Comparison of ENCODE assay signal across 9 cellular contexts in genomic region chr19:49340069-49340864, GRCh38. TPM values are rescaled to one million over a fixed set of nuclear protein-coding genes. Genes with fewer than 3 reads are reported as not detected.
DNase-seq lines count a peak whose midpoint lies in the region; ATAC-seq, FAIRE-seq and TF ChIP-seq lines count a peak whose summit lies in the region.
"Had no signal": no experiment of that assay in that cellular context is flagged by ENCODE, and none has a peak within 500 bp of the region (broad histone marks: within the 10 kb centered on the region; RNA-seq: fewer than 3 reads in every experiment).

No MANE protein-coding gene starts in this region.

- TF ChIP-seq RAD21 in H1 (IDR thresholded peaks at IDR 0.05 in 1 of 2, conservative IDR thresholded peaks at IDR 0.05 in 1 of 2; ENCODE audit: low read depth in 2 of 2, low read length in 2 of 2): no peak

- H2BK5ac ChIP-seq in H1 (ENCODE audit: low read depth, low read length): no peak overlapping the region

- peak overlapping the region; percentile 66 for H3K27ac Mint-ChIP-seq in activated CD4-positive, alpha-beta T cell treated with anti-CD3 and anti-CD28 coated beads, Interleukin-2, amount 10 ng/mL, durations not matched to agents 7 days and 5 days
- peak overlapping the region; percentile 48 to 90 for H3K27ac Mint-ChIP-seq in natural killer cell treated with Interleukin-12 subunit alpha and Interleukin-12 subunit beta and Interleukin-15 and Interleukin-18, amount 100 ng/mL, for 72 hours

- no peak overlapping the region for H2BK15ac ChIP-seq in H1 (ENCODE audit: low read length)

- H3K56ac ChIP-seq in H1 (replicated peaks; ENCODE audit: insufficient read length, low read depth, low read length): no peak overlapping the region

- peak; percentile 56 for ATAC-seq in HG02852 (IDR thresholded peaks at IDR 0.05; ENCODE audit: unreplicated experiment)
- peak in 1 of 2 donors; percentile 40 for ATAC-seq in natural killer cell treated with Interleukin-12 subunit alpha and Interleukin-12 subunit beta and Interleukin-15 and Interleukin-18, amount 100 ng/mL, for 72 hours

- peaks cover 41% of the 10 kb centered on the region for H3K4me1 Mint-ChIP-seq in activated CD4-positive, alpha-beta T cell treated with anti-CD3 and anti-CD28 coated beads, Interleukin-2, amount 10 ng/mL, durations not matched to agents 7 days and 5 days
- peaks cover 51 to 61% of the 10 kb centered on the region in 2 donors for H3K4me1 Mint-ChIP-seq in natural killer cell treated with Interleukin-12 subunit alpha and Interleukin-12 subunit beta and Interleukin-15 and Interleukin-18, amount 100 ng/mL, for 72 hours (ENCODE audit: low read depth in 2 of 2)

- H3K27me3 ChIP-seq in H1 (replicated peaks in 1 of 4; ENCODE audit: control insufficient read depth in 3 of 4, extremely low read depth in 1 of 4, insufficient read depth in 3 of 4, low read length in 3 of 4): peaks cover 0 to 10% (median 3%) of the 10 kb centered on the region in 4 experiments; a peak in 4 of 7 replicates

- no peak overlapping the region for H3K23ac ChIP-seq in H1 (ENCODE audit: insufficient read length)

- H3K18ac ChIP-seq in H1 (ENCODE audit: extremely low read depth, low read length): peak overlapping the region; percentile 24; the same call in 1 of the 2 replicates

- DNase-seq in activated CD4-positive, alpha-beta T cell treated with anti-CD3 and anti-CD28 coated beads, Interleukin-2, amount 10 ng/mL, durations not matched to agents 7 days and 5 days: no peak
- DNase-seq in activated CD4-positive, alpha-beta T cell treated with anti-CD3 and anti-CD28 coated beads for 48 hours: no peak
- DNase-seq in NCI-H2107 treated with DMSO at 0.1 percent for 48 hours (lab: John Stamatoyannopoulos, UW; ENCODE audit: unreplicated experiment) (peak; percentile 38), H1 (ENCODE audit: low read depth in 1 of 2, low spot score in 2 of 2) (peak in 1 of 2 experiments; percentile 75), medulla oblongata (ENCODE audit: extremely low spot score) (no peak)
- peak; percentile 67 for DNase-seq in natural killer cell treated with Interleukin-12 subunit alpha and Interleukin-12 subunit beta and Interleukin-15 and Interleukin-18, amount 100 ng/mL, for 72 hours (ENCODE audit: low spot score)
- no peak for DNase-seq in activated CD4-positive, alpha-beta T cell treated with anti-CD3 and anti-CD28 coated beads, Interleukin-2, amount 50 U/mL, for 48 hours

- no peak overlapping the region for H3K4me3 Mint-ChIP-seq in activated CD4-positive, alpha-beta T cell treated with anti-CD3 and anti-CD28 coated beads, Interleukin-2, amount 10 ng/mL, durations not matched to agents 7 days and 5 days
- H3K4me3 Mint-ChIP-seq in natural killer cell treated with Interleukin-12 subunit alpha and Interleukin-12 subunit beta and Interleukin-15 and Interleukin-18, amount 100 ng/mL, for 72 hours: peak overlapping the region; percentile 57

- TF ChIP-seq EP300 in H1 (IDR thresholded peaks at IDR 0.05; ENCODE audit: borderline replicate concordance in 1 of 2, low read depth in 2 of 2, low read length in 2 of 2): no peak

- H3K9me3 Mint-ChIP-seq in activated CD4-positive, alpha-beta T cell treated with anti-CD3 and anti-CD28 coated beads, Interleukin-2, amount 10 ng/mL, durations not matched to agents 7 days and 5 days: no peaks in the 10 kb centered on the region
- no peaks in the 10 kb centered on the region for H3K9me3 Mint-ChIP-seq in natural killer cell treated with Interleukin-12 subunit alpha and Interleukin-12 subunit beta and Interleukin-15 and Interleukin-18, amount 100 ng/mL, for 72 hours

- H4K91ac ChIP-seq in H1 (replicated peaks; ENCODE audit: insufficient read length, low read length): no peak overlapping the region

- no peak overlapping the region for H2AK5ac ChIP-seq in H1 (ENCODE audit: low read depth, low read length)

- peaks cover 35 to 47% (median 36%) of the 10 kb centered on the region in 4 experiments for H3K36me3 ChIP-seq in H1 (ENCODE audit: control insufficient read depth in 2 of 4, insufficient read depth in 4 of 4, low read length in 3 of 4)

- H3K27me3 Mint-ChIP-seq in activated CD4-positive, alpha-beta T cell treated with anti-CD3 and anti-CD28 coated beads, Interleukin-2, amount 10 ng/mL, durations not matched to agents 7 days and 5 days: no peaks in the 10 kb centered on the region
- H3K27me3 Mint-ChIP-seq in natural killer cell treated with Interleukin-12 subunit alpha and Interleukin-12 subunit beta and Interleukin-15 and Interleukin-18, amount 100 ng/mL, for 72 hours: no peaks in the 10 kb centered on the region

- 64% methylated on average over 21 of the region's 36 CpGs; no CpG with 5 or more reads in 1 of the 2 experiments for WGBS in H1 (ENCODE audit: extremely low coverage in 1 of 2, insufficient coverage in 1 of 2, insufficient read length in 1 of 2, insufficient replicate concordance in 2 of 2, low coverage in 1 of 2, low lambda C conversion rate in 2 of 2, missing lambda C conversion rate in 1 of 2), 2 experiments

- H4K20me1 ChIP-seq in H1 (replicated peaks in 1 of 2; ENCODE audit: control insufficient read depth in 1 of 2, insufficient read depth in 2 of 2, low read length in 2 of 2): peaks cover 9 to 27% of the 10 kb centered on the region in 2 experiments

- H2AFZ ChIP-seq in H1 (ENCODE audit: low read length): no peak overlapping the region

- peak overlapping the region; percentile 88 to 99; a peak in 3 of 4 replicates for H3K4me2 ChIP-seq in H1 (ENCODE audit: insufficient read depth in 1 of 2, low read depth in 2 of 2, low read length in 2 of 2)

- CTCF ChIA-PET in activated CD4-positive, alpha-beta T cell treated with anti-CD3 and anti-CD28 coated beads, Interleukin-2, amount 10 ng/mL, durations not matched to agents 7 days and 5 days (lab: Charles Lee): interaction anchor here (0.7 kb wide), 1 partner anchor 243 kb away, joined by 5 read pairs; no protein-coding TSS in a partner anchor
- CTCF ChIA-PET in H1 (lab: Charles Lee; ENCODE audit: partially characterized antibody): interaction anchor here (0.7 to 2.2 kb wide), 6 partner anchors 19 to 298 kb away, joined by 3 to 8 read pairs (median 4); no protein-coding TSS in a partner anchor

- H3K23me2 ChIP-seq in H1 (ENCODE audit: low read depth, low read length): peaks cover 13% of the 10 kb centered on the region

- H4K5ac ChIP-seq in H1 (ENCODE audit: insufficient read length, low read depth, low read length): no peak overlapping the region

- no peak overlapping the region for H3K27ac ChIP-seq in H1 (ENCODE audit: low read depth, low read length)
- H3K27ac ChIP-seq: C4-2B had no signal

- POLR2A ChIA-PET in activated CD4-positive, alpha-beta T cell treated with anti-CD3 and anti-CD28 coated beads, Interleukin-2, amount 10 ng/mL, durations not matched to agents 7 days and 5 days (lab: Charles Lee): no interaction called here
- POLR2A ChIA-PET in H1 (lab: Charles Lee; ENCODE audit: partially characterized antibody): interaction anchor here (0.8 to 6.9 kb wide), 16 partner anchors 8 to 345 kb away, joined by 3 to 63 read pairs (median 4); partner anchors contain the start of genes DKKL1, PIH1D1, RPL13A and SLC6A16

- no peaks in the 10 kb centered on the region for H3K9me3 ChIP-seq in H1 (ENCODE audit: insufficient read depth in 2 of 2, low read depth in 1 of 2, low read length in 1 of 2)

- H4K8ac ChIP-seq in H1 (ENCODE audit: extremely low read depth, insufficient read depth, low read length): no peak overlapping the region; the same call in 1 of the 2 replicates

- no peak overlapping the region for H3K4ac ChIP-seq in H1 (replicated peaks; ENCODE audit: insufficient read length, low read depth, low read length)

- peak overlapping the region in 2 of 4 experiments; percentile 32 to 56; a peak in 4 of 8 replicates for H3K4me3 ChIP-seq in H1 (ENCODE audit: extremely low read depth in 1 of 4, insufficient read depth in 2 of 4, low read depth in 3 of 4, low read length in 4 of 4)

- no peak for TF ChIP-seq POLR2A in H1 (IDR thresholded peaks at IDR 0.05; ENCODE audit: control extremely low read depth in 1 of 2, low read depth in 2 of 2, low read length in 2 of 2)

- no peak overlapping the region for H2BK20ac ChIP-seq in H1 (ENCODE audit: low read length)

- H2BK12ac ChIP-seq in H1 (ENCODE audit: low read depth, low read length): no peak overlapping the region

- no peak for FAIRE-seq in H1 (lab: Jason Lieb, UNC)

- H2BK120ac ChIP-seq in H1 (replicated peaks; ENCODE audit: low read depth, low read length): no peak overlapping the region

- H3K14ac ChIP-seq in H1 (ENCODE audit: insufficient read length): no peak overlapping the region

- H3K79me2 ChIP-seq in H1 (ENCODE audit: control insufficient read depth in 1 of 2, insufficient read depth in 2 of 2, low read length in 2 of 2): no peaks in the 10 kb centered on the region

- no peak overlapping the region; a peak in 1 of 7 replicates for H3K9ac ChIP-seq in H1 (replicated peaks in 1 of 4; ENCODE audit: extremely low read depth in 1 of 4, low read depth in 3 of 4, low read length in 3 of 4)

- peaks cover 0 to 17% (median 10%) of the 10 kb centered on the region in 4 experiments; a peak in 6 of 7 replicates for H3K4me1 ChIP-seq in H1 (replicated peaks in 1 of 4; ENCODE audit: control insufficient read depth in 3 of 4, insufficient read depth in 4 of 4, low read length in 3 of 4)

- peaks cover 51% of the 10 kb centered on the region for H3K36me3 Mint-ChIP-seq in activated CD4-positive, alpha-beta T cell treated with anti-CD3 and anti-CD28 coated beads, Interleukin-2, amount 10 ng/mL, durations not matched to agents 7 days and 5 days (ENCODE audit: low read depth)
- H3K36me3 Mint-ChIP-seq in natural killer cell treated with Interleukin-12 subunit alpha and Interleukin-12 subunit beta and Interleukin-15 and Interleukin-18, amount 100 ng/mL, for 72 hours: peaks cover 14% of the 10 kb centered on the region

- no peaks in the 10 kb centered on the region for H3K79me1 ChIP-seq in H1 (ENCODE audit: low read depth, low read length)

- TF ChIP-seq CTCF in H1 (IDR thresholded peaks at IDR 0.05; ENCODE audit: control extremely low read depth in 1 of 3, insufficient read depth in 1 of 3, low read depth in 1 of 3, low read length in 3 of 3): no peak

RNA-seq across cellular contexts. Expression of gene CD37, which starts 5.1 kb away (rescaled TPM):
- total RNA-seq in activated CD4-positive, alpha-beta T cell treated with anti-CD3 and anti-CD28 coated beads, Interleukin-2, amount 10 ng/mL, durations not matched to agents 7 days and 5 days: 100 to 1,000 TPM; 268 to 352 TPM
- not detected in 2 replicates for total RNA-seq in H1 (2021; fragmentation: NEBNext Ultra II Directional; extraction: Animal tissue kit (Norgen Biotek cat#: 25700))
- polyA plus RNA-seq in H1 (2011; rRNA removed): not detected in 2 replicates
- not detected for polyA plus RNA-seq in H1 (2011; cell fraction: cytosol; rRNA removed)
- 0.16 TPM for polyA plus RNA-seq in H1 (2011; cell fraction: nucleus; rRNA removed)
- 1.9 to 55.2 TPM (median 3.7 TPM) in 4 replicates for polyA plus RNA-seq in H1 (2012, experiment 1 of 2)
- 77.7 TPM for polyA plus RNA-seq in H1 (2012, experiment 2 of 2)
- polyA plus RNA-seq in H1 (2013, experiment 1 of 2): 0.24 TPM
- 0.37 TPM for polyA plus RNA-seq in H1 (2013, experiment 2 of 2)
- polyA minus RNA-seq in H1 (2011; rRNA and poly(A)+ RNA removed): not detected in 2 replicates
- not detected for polyA minus RNA-seq in H1 (2011; cell fraction: cytosol; rRNA and poly(A)+ RNA removed)
- polyA minus RNA-seq in H1 (2011; cell fraction: nucleus; rRNA and poly(A)+ RNA removed): not detected
- 100 to 1,000 TPM; 102 to 122 TPM for total RNA-seq in natural killer cell treated with Interleukin-12 subunit alpha and Interleukin-12 subunit beta and Interleukin-15 and Interleukin-18, amount 100 ng/mL, for 72 hours

RNA-seq across cellular contexts. Expression of gene SLC6A16, which starts 15.3 kb away (rescaled TPM):
- 1 to 10 TPM; 4.8 to 5.7 TPM for total RNA-seq in activated CD4-positive, alpha-beta T cell treated with anti-CD3 and anti-CD28 coated beads, Interleukin-2, amount 10 ng/mL, durations not matched to agents 7 days and 5 days
- total RNA-seq in H1 (2021; fragmentation: NEBNext Ultra II Directional; extraction: Animal tissue kit (Norgen Biotek cat#: 25700)): 1.5 and 1.7 TPM in 2 replicates
- 0.93 and 1.1 TPM in 2 replicates for polyA plus RNA-seq in H1 (2011; rRNA removed)
- polyA plus RNA-seq in H1 (2011; cell fraction: cytosol; rRNA removed): 0.85 TPM
- 2.5 TPM for polyA plus RNA-seq in H1 (2011; cell fraction: nucleus; rRNA removed)
- polyA plus RNA-seq in H1 (2012, experiment 1 of 2): 0.86 to 1.9 TPM (median 1.6 TPM) in 4 replicates
- 1.1 TPM for polyA plus RNA-seq in H1 (2012, experiment 2 of 2)
- 0.39 TPM for polyA plus RNA-seq in H1 (2013, experiment 1 of 2)
- polyA plus RNA-seq in H1 (2013, experiment 2 of 2): 0.59 TPM
- polyA minus RNA-seq in H1 (2011; rRNA and poly(A)+ RNA removed): 1.1 and 1.3 TPM in 2 replicates
- polyA minus RNA-seq in H1 (2011; cell fraction: cytosol; rRNA and poly(A)+ RNA removed): 0.95 TPM
- polyA minus RNA-seq in H1 (2011; cell fraction: nucleus; rRNA and poly(A)+ RNA removed): 2.7 TPM
- 1 to 10 TPM; 4.2 to 5.3 TPM for total RNA-seq in natural killer cell treated with Interleukin-12 subunit alpha and Interleukin-12 subunit beta and Interleukin-15 and Interleukin-18, amount 100 ng/mL, for 72 hours

RNA-seq across cellular contexts. Expression of gene TEAD2, which starts 21.9 kb away (rescaled TPM):
- total RNA-seq in activated CD4-positive, alpha-beta T cell treated with anti-CD3 and anti-CD28 coated beads, Interleukin-2, amount 10 ng/mL, durations not matched to agents 7 days and 5 days: not detected
- 146 and 156 TPM in 2 replicates for total RNA-seq in H1 (2021; fragmentation: NEBNext Ultra II Directional; extraction: Animal tissue kit (Norgen Biotek cat#: 25700))
- polyA plus RNA-seq in H1 (2011; rRNA removed): 87.6 and 110 TPM in 2 replicates
- polyA plus RNA-seq in H1 (2011; cell fraction: cytosol; rRNA removed): 76.8 TPM
- 113 TPM for polyA plus RNA-seq in H1 (2011; cell fraction: nucleus; rRNA removed)
- 111 to 130 TPM (median 124 TPM) in 4 replicates for polyA plus RNA-seq in H1 (2012, experiment 1 of 2)
- polyA plus RNA-seq in H1 (2012, experiment 2 of 2): 176 TPM
- polyA plus RNA-seq in H1 (2013, experiment 1 of 2): 139 TPM
- polyA plus RNA-seq in H1 (2013, experiment 2 of 2): 138 TPM
- 97.0 and 101 TPM in 2 replicates for polyA minus RNA-seq in H1 (2011; rRNA and poly(A)+ RNA removed)
- 74.5 TPM for polyA minus RNA-seq in H1 (2011; cell fraction: cytosol; rRNA and poly(A)+ RNA removed)
- polyA minus RNA-seq in H1 (2011; cell fraction: nucleus; rRNA and poly(A)+ RNA removed): 52.5 TPM
- not detected for total RNA-seq in natural killer cell treated with Interleukin-12 subunit alpha and Interleukin-12 subunit beta and Interleukin-15 and Interleukin-18, amount 100 ng/mL, for 72 hours

RNA-seq across cellular contexts. Expression of gene DKKL1, which starts 23.4 kb away (rescaled TPM):
- not detected for total RNA-seq in activated CD4-positive, alpha-beta T cell treated with anti-CD3 and anti-CD28 coated beads, Interleukin-2, amount 10 ng/mL, durations not matched to agents 7 days and 5 days
- 2.6 and 3.1 TPM in 2 replicates for total RNA-seq in H1 (2021; fragmentation: NEBNext Ultra II Directional; extraction: Animal tissue kit (Norgen Biotek cat#: 25700))
- 5.9 and 6.8 TPM in 2 replicates for polyA plus RNA-seq in H1 (2011; rRNA removed)
- 4.6 TPM for polyA plus RNA-seq in H1 (2011; cell fraction: cytosol; rRNA removed)
- 5.8 TPM for polyA plus RNA-seq in H1 (2011; cell fraction: nucleus; rRNA removed)
- 1.4 to 4.0 TPM (median 3.3 TPM) in 4 replicates for polyA plus RNA-seq in H1 (2012, experiment 1 of 2)
- 3.4 TPM for polyA plus RNA-seq in H1 (2012, experiment 2 of 2)
- polyA plus RNA-seq in H1 (2013, experiment 1 of 2): 5.0 TPM
- 4.3 TPM for polyA plus RNA-seq in H1 (2013, experiment 2 of 2)
- 1.0 and 2.1 TPM in 2 replicates for polyA minus RNA-seq in H1 (2011; rRNA and poly(A)+ RNA removed)
- polyA minus RNA-seq in H1 (2011; cell fraction: cytosol; rRNA and poly(A)+ RNA removed): 2.6 TPM
- 1.5 TPM for polyA minus RNA-seq in H1 (2011; cell fraction: nucleus; rRNA and poly(A)+ RNA removed)
- total RNA-seq in natural killer cell treated with Interleukin-12 subunit alpha and Interleukin-12 subunit beta and Interleukin-15 and Interleukin-18, amount 100 ng/mL, for 72 hours: not detected

RNA-seq across cellular contexts. Expression of gene KASH5, which starts 47.8 kb away (rescaled TPM):
- total RNA-seq in activated CD4-positive, alpha-beta T cell treated with anti-CD3 and anti-CD28 coated beads, Interleukin-2, amount 10 ng/mL, durations not matched to agents 7 days and 5 days: under 1 TPM; 0.45 to 0.85 TPM
- total RNA-seq in H1 (2021; fragmentation: NEBNext Ultra II Directional; extraction: Animal tissue kit (Norgen Biotek cat#: 25700)): 0.19 and 0.57 TPM in 2 replicates
- polyA plus RNA-seq in H1 (2011; rRNA removed): 0.05 and 0.28 TPM in 2 replicates
- polyA plus RNA-seq in H1 (2011; cell fraction: cytosol; rRNA removed): 0.21 TPM
- polyA plus RNA-seq in H1 (2011; cell fraction: nucleus; rRNA removed): 0.76 TPM
- polyA plus RNA-seq in H1 (2012, experiment 1 of 2): 0.12 to 0.42 TPM in 2 of 4 replicates, not detected in the others
- polyA plus RNA-seq in H1 (2012, experiment 2 of 2): not detected
- polyA plus RNA-seq in H1 (2013, experiment 1 of 2): 0.12 TPM
- polyA plus RNA-seq in H1 (2013, experiment 2 of 2): 0.07 TPM
- polyA minus RNA-seq in H1 (2011; rRNA and poly(A)+ RNA removed): 0.17 TPM in 1 of 2 replicates, not detected in the other
- not detected for polyA minus RNA-seq in H1 (2011; cell fraction: cytosol; rRNA and poly(A)+ RNA removed)
- not detected for polyA minus RNA-seq in H1 (2011; cell fraction: nucleus; rRNA and poly(A)+ RNA removed)
- under 1 TPM in 1 of 2 donors, not detected in 1; 0.56 TPM for total RNA-seq in natural killer cell treated with Interleukin-12 subunit alpha and Interleukin-12 subunit beta and Interleukin-15 and Interleukin-18, amount 100 ng/mL, for 72 hours

Comparison
In these comparisons a context has a peak if more than half of its experiments do, and no peak if none do; other contexts are left out.
1. DNase-seq: peak in NCI-H2107 treated with DMSO at 0.1 percent for 48 hours (single experiment) and natural killer cell treated with Interleukin-12 subunit alpha and Interleukin-12 subunit beta and Interleukin-15 and Interleukin-18, amount 100 ng/mL, for 72 hours (single experiment); none in activated CD4-positive, alpha-beta T cell treated with anti-CD3 and anti-CD28 coated beads, Interleukin-2, amount 10 ng/mL, durations not matched to agents 7 days and 5 days (single experiment), activated CD4-positive, alpha-beta T cell treated with anti-CD3 and anti-CD28 coated beads for 48 hours (single experiment), medulla oblongata (single experiment) and activated CD4-positive, alpha-beta T cell treated with anti-CD3 and anti-CD28 coated beads, Interleukin-2, amount 50 U/mL, for 48 hours (0 of 2).
2. RNA of gene CD37, which starts 5.1 kb away (total RNA-seq): 268 to 352 TPM in activated CD4-positive, alpha-beta T cell treated with anti-CD3 and anti-CD28 coated beads, Interleukin-2, amount 10 ng/mL, durations not matched to agents 7 days and 5 days and 102 to 122 TPM in natural killer cell treated with Interleukin-12 subunit alpha and Interleukin-12 subunit beta and Interleukin-15 and Interleukin-18, amount 100 ng/mL, for 72 hours; not detected in H1; every median in the first group is over 10 times any median in the second.
3. RNA of gene TEAD2, which starts 21.9 kb away (total RNA-seq): 146 to 156 TPM in H1; not detected in natural killer cell treated with Interleukin-12 subunit alpha and Interleukin-12 subunit beta and Interleukin-15 and Interleukin-18, amount 100 ng/mL, for 72 hours and not detected in activated CD4-positive, alpha-beta T cell treated with anti-CD3 and anti-CD28 coated beads, Interleukin-2, amount 10 ng/mL, durations not matched to agents 7 days and 5 days; every median in the first group is over 100 times any median in the second.